1 cellular context compared by ENCODE assay signal in genomic region chr4:107318078-107318477, GRCh38.
TF ChIP-seq lines count a peak whose summit lies in the region.

No MANE protein-coding gene starts in this region.

TF ChIP-seq in SK-N-SH treated with all-trans-retinoic acid at 6 μM for 48 hours, 23 proteins besides CTCF, POLR2A, EP300 and RAD21 (continued from another document):
- TF ChIP-seq POU6F1 (CRISPR knock-in tag; IDR thresholded peaks at IDR 0.05; ENCODE audit: borderline replicate concordance, low read depth) (no peak), GLIS3 (CRISPR knock-in tag; IDR thresholded peaks at IDR 0.05) (no peak), ESRRG (CRISPR knock-in tag; IDR thresholded peaks at IDR 0.05) (no peak), TCF4 (CRISPR knock-in tag; IDR thresholded peaks at IDR 0.05; ENCODE audit: borderline replicate concordance) (peak; percentile 44), OSR1 (CRISPR knock-in tag; IDR thresholded peaks at IDR 0.05) (no peak), ZFP30 (CRISPR knock-in tag; IDR thresholded peaks at IDR 0.05) (no peak)
